ENCODE assay signal across 18 cellular contexts in genomic region chr14:102217399-102217798, GRCh38.
"Had no signal": no experiment of that assay in that cellular context is flagged by ENCODE, and none has a peak within 500 bp of the region (broad histone marks: within the 10 kb centered on the region; RNA-seq: fewer than 3 reads in every experiment).

No MANE protein-coding gene starts in this region.

- H3K9ac ChIP-seq: SK-N-SH had no signal

- DNase-seq: activated CD4-positive, alpha-beta T cell treated with anti-CD3 and anti-CD28 coated beads, Interleukin-2, amount 50 U/mL, for 1 hour; activated CD8-positive, alpha-beta memory T cell treated with anti-CD3 and anti-CD28 coated beads, Interleukin-2, amount 50 U/mL, for 4 hours; activated gamma-delta T cell; activated T-cell treated with anti-CD3 and anti-CD28 coated beads, Interleukin-2, amount 50 U/mL, for 48 hours; effector memory CD8-positive, alpha-beta T cell; foreskin fibroblast; hippocampal formation; occipital lobe; SK-N-SH; stimulated activated CD4-positive, alpha-beta T cell treated with anti-CD3 and anti-CD28 coated beads, Interleukin-2, amount 100 ng/mL, for 24 hours; T-cell; T-helper 9 cell had no signal

- H3K4me3 ChIP-seq: lung, thoracic aorta had no signal

- H3K27me3 Mint-ChIP-seq: activated naive CD4-positive, alpha-beta T cell treated with anti-CD3 and anti-CD28 coated beads, Interleukin-2, amount 50 U/mL, for 24 hours; dendritic cell treated with granulocyte-macrophage colony-stimulating factor and Interleukin-4, amounts not matched to agents 40 ng/mL and 50 ng/mL, for 4 days; effector memory CD8-positive, alpha-beta T cell; natural killer cell treated with Interleukin-12 subunit alpha and Interleukin-12 subunit beta and Interleukin-15 and Interleukin-18, amount 100 ng/mL, for 72 hours; T-cell had no signal

- H3K36me3 Mint-ChIP-seq: activated naive CD4-positive, alpha-beta T cell treated with anti-CD3 and anti-CD28 coated beads, Interleukin-2, amount 50 U/mL, for 24 hours; natural killer cell treated with Interleukin-12 subunit alpha and Interleukin-12 subunit beta and Interleukin-15 and Interleukin-18, amount 100 ng/mL, for 72 hours had no signal

- H3K9me3 Mint-ChIP-seq: activated naive CD4-positive, alpha-beta T cell treated with anti-CD3 and anti-CD28 coated beads, Interleukin-2, amount 50 U/mL, for 24 hours; dendritic cell treated with granulocyte-macrophage colony-stimulating factor and Interleukin-4, amounts not matched to agents 40 ng/mL and 50 ng/mL, for 4 days; effector memory CD8-positive, alpha-beta T cell; natural killer cell treated with Interleukin-12 subunit alpha and Interleukin-12 subunit beta and Interleukin-15 and Interleukin-18, amount 100 ng/mL, for 72 hours; T-cell had no signal

- H3K4me2 ChIP-seq: SK-N-SH had no signal

- H3K4me3 Mint-ChIP-seq: activated naive CD4-positive, alpha-beta T cell treated with anti-CD3 and anti-CD28 coated beads, Interleukin-2, amount 50 U/mL, for 24 hours; dendritic cell treated with granulocyte-macrophage colony-stimulating factor and Interleukin-4, amounts not matched to agents 40 ng/mL and 50 ng/mL, for 4 days; effector memory CD8-positive, alpha-beta T cell; natural killer cell treated with Interleukin-12 subunit alpha and Interleukin-12 subunit beta and Interleukin-15 and Interleukin-18, amount 100 ng/mL, for 72 hours; T-cell had no signal

- H3K9me3 ChIP-seq: SK-N-SH, thoracic aorta had no signal

- H3K4me1 Mint-ChIP-seq: activated naive CD4-positive, alpha-beta T cell treated with anti-CD3 and anti-CD28 coated beads, Interleukin-2, amount 50 U/mL, for 24 hours had no signal

- H3K27ac ChIP-seq: epithelial cell of prostate, thoracic aorta had no signal

- H3K27ac Mint-ChIP-seq: activated naive CD4-positive, alpha-beta T cell treated with anti-CD3 and anti-CD28 coated beads, Interleukin-2, amount 50 U/mL, for 24 hours; dendritic cell treated with granulocyte-macrophage colony-stimulating factor and Interleukin-4, amounts not matched to agents 40 ng/mL and 50 ng/mL, for 4 days; effector memory CD8-positive, alpha-beta T cell; natural killer cell treated with Interleukin-12 subunit alpha and Interleukin-12 subunit beta and Interleukin-15 and Interleukin-18, amount 100 ng/mL, for 72 hours; T-cell had no signal

- ATAC-seq: effector memory CD8-positive, alpha-beta T cell; T-cell had no signal
